ENCODE assay signal across 8 cellular contexts in the genomic region with DNA sequence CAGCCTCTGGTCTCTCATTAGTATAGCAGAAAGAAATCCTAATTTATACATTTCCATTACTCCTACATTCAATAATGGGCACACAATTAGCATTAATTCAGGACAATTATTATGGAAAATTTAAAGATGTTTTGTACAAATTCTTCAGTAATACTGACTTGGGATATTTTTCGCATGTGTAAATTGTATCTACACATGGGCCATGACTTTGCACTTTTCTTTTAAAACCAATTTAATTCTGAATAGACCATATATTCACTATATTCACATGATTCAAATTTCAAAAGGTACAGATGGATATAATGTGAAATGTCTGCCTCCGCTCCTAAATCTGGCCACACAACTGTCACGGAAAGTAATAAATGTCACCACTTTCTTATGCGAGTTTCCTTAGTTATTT.
"Had no signal": no experiment of that assay in that cellular context is flagged by ENCODE, and none has a peak within 500 bp of the region (broad histone marks: within the 10 kb centered on the region; RNA-seq: fewer than 3 reads in every experiment).

No MANE protein-coding gene starts in this region.

- ATAC-seq: GM12878 had no signal

- FAIRE-seq: G401.6, GM12878, GM12891, GM12892, GM18507, GM19239 had no signal

- DNase-seq: GDM1, GF-D8 had no signal

- H3K4me3 ChIP-seq: GM12878 had no signal
